Comparison of ENCODE assay signal across 17 cellular contexts in the genomic region with DNA sequence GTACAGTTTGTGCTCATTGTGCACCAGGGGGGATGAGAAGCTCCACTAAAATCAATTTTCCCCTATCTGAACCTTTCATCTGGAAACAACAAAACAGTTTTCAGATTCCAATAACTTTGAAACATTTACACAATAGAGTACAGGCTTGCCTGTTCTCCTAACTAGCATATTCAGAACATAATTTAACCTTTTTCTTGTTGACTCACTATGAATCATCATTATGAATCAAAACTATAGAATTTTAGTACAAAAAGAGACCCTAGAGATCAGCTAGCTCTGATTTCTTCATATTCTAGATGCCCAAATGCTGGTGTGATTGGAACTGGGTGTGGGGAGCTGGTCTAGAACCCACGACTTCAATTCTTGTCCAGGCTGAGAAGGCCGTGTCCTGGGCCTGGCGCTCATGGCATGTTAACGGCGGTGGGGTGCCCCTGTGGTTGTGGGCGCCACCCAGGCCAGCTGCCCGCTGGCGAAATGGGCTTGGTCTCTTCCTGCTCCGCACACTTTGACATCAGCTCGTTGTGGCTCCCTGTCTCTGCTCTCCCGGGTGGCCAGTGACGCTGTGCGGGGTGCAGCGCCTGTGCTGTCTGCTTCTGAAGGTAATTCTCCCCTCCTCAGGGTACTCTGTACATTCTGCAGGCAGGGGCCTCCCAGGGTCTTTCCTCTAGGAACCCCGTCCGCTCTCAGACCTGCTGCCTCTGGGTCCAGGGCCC. TPM values are rescaled to one million over a fixed set of nuclear protein-coding genes. Genes with fewer than 3 reads are reported as not detected.
DNase-seq lines count a peak whose midpoint lies in the region; ATAC-seq and TF ChIP-seq lines count a peak whose summit lies in the region.
"Had no signal": no experiment of that assay in that cellular context is flagged by ENCODE, and none has a peak within 500 bp of the region (broad histone marks: within the 10 kb centered on the region; RNA-seq: fewer than 3 reads in every experiment).

No MANE protein-coding gene starts in this region.

- H3K36me3 ChIP-seq in ACC112 (ENCODE audit: insufficient read depth, low read length) (no peaks in the 10 kb centered on the region), brain microvascular endothelial cell (replicated peaks) (no peaks in the 10 kb centered on the region), BE2C (no peaks in the 10 kb centered on the region), SJCRH30 (no peaks in the 10 kb centered on the region)

- no peak overlapping the region for H2AFZ ChIP-seq in ACC112 (ENCODE audit: low read length, unreplicated experiment)

- no peaks in the 10 kb centered on the region for H3K4me1 Mint-ChIP-seq in immature natural killer cell

- no peak overlapping the region for H3K4me3 Mint-ChIP-seq in immature natural killer cell

- in situ Hi-C loops in brain microvascular endothelial cell (cut with HindIII; ENCODE audit: low pct_ligation_motif_present, low sequenced_read_pairs) = no loop called here

- no peaks in the 10 kb centered on the region for H3K27me3 ChIP-seq in ACC112 (ENCODE audit: insufficient read depth, low read length)
- no peaks in the 10 kb centered on the region for H3K27me3 ChIP-seq in brain microvascular endothelial cell (replicated peaks)
- no peaks in the 10 kb centered on the region for H3K27me3 ChIP-seq in BE2C
- H3K27me3 ChIP-seq in SJCRH30 = no peaks in the 10 kb centered on the region

- H3K27ac ChIP-seq in ACC112 (ENCODE audit: low read depth, low read length) (peak overlapping the region; percentile 85), brain microvascular endothelial cell (peak overlapping the region; percentile 62), SJCRH30 (no peak overlapping the region)

- ATAC-seq in GM18867 (IDR thresholded peaks at IDR 0.05; ENCODE audit: unreplicated experiment) = no peak
- ATAC-seq: left ventricle myocardium superior had no signal

- no peak overlapping the region for H3K27ac Mint-ChIP-seq in immature natural killer cell

- H3K79me2 ChIP-seq in ACC112 (ENCODE audit: control insufficient read depth, insufficient read depth, low read length, unreplicated experiment) = no peaks in the 10 kb centered on the region

- peaks cover 0 to 4% (median 0%) of the 10 kb centered on the region in 6 donors for H3K9me3 Mint-ChIP-seq in immature natural killer cell

- H3K27me3 Mint-ChIP-seq in immature natural killer cell (ENCODE audit: low read depth in 3 of 3) = peaks cover 0 to 7% (median 2%) of the 10 kb centered on the region in 3 donors

- H3K9me3 ChIP-seq in BE2C (no peaks in the 10 kb centered on the region), SJCRH30 (replicated peaks) (no peaks in the 10 kb centered on the region)

- no peak overlapping the region for H3K4me3 ChIP-seq in ACC112 (ENCODE audit: low read depth, low read length)
- H3K4me3 ChIP-seq in brain microvascular endothelial cell (ENCODE audit: low read depth, low read length) = no peak overlapping the region
- no peak overlapping the region for H3K4me3 ChIP-seq in BE2C (ENCODE audit: low read depth, low read length)
- H3K4me3 ChIP-seq in SJCRH30 = no peak overlapping the region

- no peak for TF ChIP-seq CTCF in brain microvascular endothelial cell (IDR thresholded peaks at IDR 0.05; ENCODE audit: low read depth, low read length, missing control alignments)
- no peak for TF ChIP-seq CTCF in BE2C (IDR thresholded peaks at IDR 0.05; ENCODE audit: low read depth, low read length)

- H3K4me1 ChIP-seq in ACC112 (ENCODE audit: control insufficient read depth, insufficient read depth, low read length, unreplicated experiment) = peaks cover 37% of the 10 kb centered on the region
- H3K4me1 ChIP-seq in BE2C = peaks cover 3% of the 10 kb centered on the region; the same call in 1 of the 2 replicates
- H3K4me1 ChIP-seq in SJCRH30 = no peaks in the 10 kb centered on the region

- DNase-seq in HT1080 (ENCODE audit: low read depth) (peak; percentile 43), brain microvascular endothelial cell (peak; percentile 6), iris pigment epithelial cell (ENCODE audit: low read depth) (peak; percentile 66), BE2C (no peak), immature natural killer cell (no peak), SJCRH30 (no peak)
- DNase-seq: activated CD4-positive, alpha-beta T cell treated with anti-CD3 and anti-CD28 coated beads for 1 hour; activated gamma-delta T cell treated with Interleukin-2 at 50 U/mL for 16 hours; foreskin melanocyte; left ventricle myocardium superior; NCI-H1436 treated with DMSO at 0.1 percent for 48 hours; NCI-H2227 treated with DMSO at 0.1 percent for 48 hours; SHP77; stimulated activated naive CD4-positive, alpha-beta T cell treated with Interleukin-2 at 50 U/mL for 16 hours; T1000 had no signal

- no peaks in the 10 kb centered on the region for H3K36me3 Mint-ChIP-seq in immature natural killer cell

RNA-seq across cellular contexts. Expression of gene AGPAT4, which starts 29.9 kb away (rescaled TPM):
- total RNA-seq in HT1080 (2014; rRNA removed; shearing (Covaris generic)) = 3.9 and 4.9 TPM in 2 replicates
- polyA plus RNA-seq in HT1080 (2015; cell fraction: cytosol; rRNA removed) = 2.3 and 2.9 TPM in 2 replicates
- 13.6 and 17.1 TPM in 2 replicates for polyA plus RNA-seq in HT1080 (2015; cell fraction: nucleus; rRNA removed)
- 8.2 TPM for polyA plus RNA-seq in BE2C (2012; ENCODE audit: insufficient read depth, insufficient read length, low read depth)
- 10 to 100 TPM; 14.4 to 16.6 (median 14.8) TPM for polyA plus RNA-seq in immature natural killer cell
- total RNA-seq in SJCRH30 (2014; rRNA removed; shearing (Covaris generic)) = 13.2 and 16.7 TPM in 2 replicates

Comparison
In these comparisons a context has a peak if more than half of its experiments do, and no peak if none do; other contexts are left out.
1. DNase-seq: peak in HT1080 (single experiment), brain microvascular endothelial cell (single experiment) and iris pigment epithelial cell (single experiment); none in BE2C (single experiment), immature natural killer cell (0 of 3) and SJCRH30 (0 of 2).